Comparison of ENCODE assay signal across 9 cellular contexts in the genomic region with DNA sequence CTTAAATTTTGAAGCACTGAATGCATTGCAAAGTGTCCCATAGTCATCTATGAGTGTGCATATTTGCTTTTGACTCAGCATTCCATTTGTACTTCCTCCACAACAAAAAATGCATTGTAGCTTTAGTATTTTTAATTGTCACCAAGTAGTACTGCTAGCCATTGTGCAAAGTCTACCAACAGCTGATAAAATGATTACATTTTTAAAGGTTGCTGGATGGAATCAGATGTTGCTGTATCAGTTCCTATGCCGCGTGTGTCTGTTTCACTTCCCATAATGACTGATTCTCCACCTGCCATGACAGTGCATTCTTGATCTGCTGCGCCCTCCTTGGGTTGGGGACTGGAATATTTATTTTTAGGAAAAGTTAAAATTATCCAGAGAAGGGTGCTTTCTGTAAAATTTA. TPM values are rescaled to one million over a fixed set of nuclear protein-coding genes. Genes with fewer than 3 reads are reported as not detected.
DNase-seq lines count a peak whose midpoint lies in the region; ATAC-seq and TF ChIP-seq lines count a peak whose summit lies in the region.
"Had no signal": no experiment of that assay in that cellular context is flagged by ENCODE, and none has a peak within 500 bp of the region (broad histone marks: within the 10 kb centered on the region; RNA-seq: fewer than 3 reads in every experiment).

No MANE protein-coding gene starts in this region.

- H3K4me1 Mint-ChIP-seq in activated T-helper 17 cell treated with anti-CD3 and anti-CD28 coated beads, Interleukin-2, amount 50 U/mL, for 72 hours, result no peaks in the 10 kb centered on the region
- H3K4me1 Mint-ChIP-seq in Calu3 (ENCODE audit: low read depth, unreplicated experiment), result no peaks in the 10 kb centered on the region

- intact Hi-C loops in Calu3 (cut with micrococcal nuclease; ENCODE audit: unreplicated experiment), result no loop called here

- no peaks in the 10 kb centered on the region for H3K9me3 Mint-ChIP-seq in activated T-helper 17 cell treated with anti-CD3 and anti-CD28 coated beads, Interleukin-2, amount 50 U/mL, for 72 hours
- no peaks in the 10 kb centered on the region for H3K9me3 Mint-ChIP-seq in Calu3 (ENCODE audit: low read depth, unreplicated experiment)

- no peaks in the 10 kb centered on the region for H3K27me3 ChIP-seq in BLaER1

- no peak overlapping the region for H3K4me3 ChIP-seq in BLaER1

- no peaks in the 10 kb centered on the region for H3K27me3 Mint-ChIP-seq in activated T-helper 17 cell treated with anti-CD3 and anti-CD28 coated beads, Interleukin-2, amount 50 U/mL, for 72 hours
- H3K27me3 Mint-ChIP-seq in Calu3 (ENCODE audit: unreplicated experiment), result no peaks in the 10 kb centered on the region

- BruUV-seq in Calu3 (replicated peaks; lab: Mats Ljungman, UMichigan), result no TSS peak

- H3K4me1 ChIP-seq in BLaER1, result peaks cover 36% of the 10 kb centered on the region

- H3K36me3 ChIP-seq in BLaER1, result peaks cover 4% of the 10 kb centered on the region; the same call in 1 of the 2 replicates

- CTCF ChIA-PET in Calu3 (lab: Charles Lee), result no interaction called here

- H3K27ac Mint-ChIP-seq in activated T-helper 17 cell treated with anti-CD3 and anti-CD28 coated beads, Interleukin-2, amount 50 U/mL, for 72 hours, result no peak overlapping the region
- no peak overlapping the region for H3K27ac Mint-ChIP-seq in Calu3 (ENCODE audit: unreplicated experiment)

- H3K4me2 ChIP-seq in BLaER1, result peak overlapping the region; percentile 34

- peaks cover 7% of the 10 kb centered on the region; the same call in 1 of the 2 replicates for H4K20me1 ChIP-seq in BLaER1

- no peak for TF ChIP-seq CTCF in Calu3 (IDR thresholded peaks at IDR 0.05; ENCODE audit: unreplicated experiment)

- H3K9me3 ChIP-seq in BLaER1, result no peaks in the 10 kb centered on the region

- no peak for DNase-seq in iPS-NIHi7 (ENCODE audit: extremely low spot score)
- DNase-seq in activated CD4-positive, alpha-beta T cell treated with anti-CD3 and anti-CD28 coated beads for 48 hours, result no peak
- no peak for DNase-seq in NK-92 treated with Interleukin-12 subunit alpha and Interleukin-12 subunit beta, amount 100 ng/mL, for 24 hours (lab: John Stamatoyannopoulos, UW)
- no peak for DNase-seq in Calu3
- DNase-seq: GDM1 had no signal

- H3K27ac ChIP-seq in BLaER1, result no peak overlapping the region

- H3K36me3 Mint-ChIP-seq in activated T-helper 17 cell treated with anti-CD3 and anti-CD28 coated beads, Interleukin-2, amount 50 U/mL, for 72 hours (ENCODE audit: low read depth), result no peaks in the 10 kb centered on the region
- H3K36me3 Mint-ChIP-seq in Calu3 (ENCODE audit: insufficient read depth, unreplicated experiment), result no peaks in the 10 kb centered on the region

- H3K4me3 Mint-ChIP-seq in activated T-helper 17 cell treated with anti-CD3 and anti-CD28 coated beads, Interleukin-2, amount 50 U/mL, for 72 hours, result no peak overlapping the region
- H3K4me3 Mint-ChIP-seq in Calu3 (ENCODE audit: low read depth, unreplicated experiment), result no peak overlapping the region

- no peak overlapping the region for H3K9ac ChIP-seq in BLaER1

- ATAC-seq in GM19397 (IDR thresholded peaks at IDR 0.05; ENCODE audit: unreplicated experiment) (peak; percentile 70), HG03139 (IDR thresholded peaks at IDR 0.05; ENCODE audit: unreplicated experiment) (peak; percentile 80)
- peak; percentile 46 for ATAC-seq in activated T-helper 17 cell treated with anti-CD3 and anti-CD28 coated beads, Interleukin-2, amount 50 U/mL, for 72 hours (replicated peaks)

RNA-seq across cellular contexts. Expression of gene SLX4IP, which starts 41.2 kb away (rescaled TPM):
- total RNA-seq in activated T-helper 17 cell treated with anti-CD3 and anti-CD28 coated beads, Interleukin-2, amount 50 U/mL, for 72 hours, result 1 to 10 TPM; 3.9 to 4.0 TPM
- total RNA-seq in Calu3 (2022), result 5.4 and 6.4 TPM in 2 replicates

RNA-seq across cellular contexts. Expression of gene MKKS, which starts 42.3 kb away (rescaled TPM):
- total RNA-seq in activated T-helper 17 cell treated with anti-CD3 and anti-CD28 coated beads, Interleukin-2, amount 50 U/mL, for 72 hours, result 1 to 10 TPM; 3.2 to 5.4 TPM
- total RNA-seq in Calu3 (2022), result 11.6 and 12.1 TPM in 2 replicates
